11 cellular contexts compared by ENCODE assay signal in genomic region chr2:195580156-195580555, GRCh38.
DNase-seq lines count a peak whose midpoint lies in the region; ATAC-seq, FAIRE-seq and TF ChIP-seq lines count a peak whose summit lies in the region.
"Had no signal": no experiment of that assay in that cellular context is flagged by ENCODE, and none has a peak within 500 bp of the region (broad histone marks: within the 10 kb centered on the region; RNA-seq: fewer than 3 reads in every experiment).

No MANE protein-coding gene starts in this region.

- H3K9ac ChIP-seq in DND-41 (ENCODE audit: low read depth, low read length) (no peak overlapping the region), MM.1S (ENCODE audit: low read length) (no peak overlapping the region), endothelial cell of umbilical vein (replicated peaks; ENCODE audit: extremely low read depth, insufficient read depth, low read length) (no peak overlapping the region)

- no peak for TF ChIP-seq POLR2A in endothelial cell of umbilical vein (IDR thresholded peaks at IDR 0.05; ENCODE audit: low read depth, low read length)

- intact Hi-C loops in endothelial cell of umbilical vein (cut with micrococcal nuclease) (no loop called here), A673 (cut with micrococcal nuclease; ENCODE audit: unreplicated experiment) (no loop called here)

- H3K36me3 ChIP-seq in DND-41 (ENCODE audit: insufficient read depth, low read length) (peaks cover 7% of the 10 kb centered on the region; the same call in 1 of the 2 replicates), MM.1S (replicated peaks; ENCODE audit: insufficient read depth, low read length) (no peaks in the 10 kb centered on the region), endothelial cell of umbilical vein (ENCODE audit: control insufficient read depth in 2 of 2, extremely low read depth in 1 of 2, insufficient read depth in 2 of 2, low read length in 2 of 2) (no peaks in the 10 kb centered on the region), H7 (replicated peaks; ENCODE audit: control insufficient read depth, insufficient read depth, low read length) (no peaks in the 10 kb centered on the region), A673 (ENCODE audit: insufficient read depth, low read length, poor library complexity, severe bottlenecking) (no peaks in the 10 kb centered on the region)
- H3K36me3 ChIP-seq: ovary had no signal

- dilution Hi-C loops in endothelial cell of umbilical vein (cut with MboI; ENCODE audit: extremely low pct_ligation_motif_present, low sequenced_read_pairs), result no loop called here

- peaks cover 40% of the 10 kb centered on the region for H3K79me2 ChIP-seq in DND-41 (ENCODE audit: insufficient read depth, low read length)
- H3K79me2 ChIP-seq in MM.1S (ENCODE audit: low read length), result no peaks in the 10 kb centered on the region
- no peaks in the 10 kb centered on the region for H3K79me2 ChIP-seq in endothelial cell of umbilical vein (ENCODE audit: control insufficient read depth, insufficient read depth, low read length)

- H2AFZ ChIP-seq in DND-41 (ENCODE audit: low read depth, low read length) (peak overlapping the region; percentile 53; the same call in 1 of the 2 replicates), MM.1S (ENCODE audit: low read length) (0 out of 2 replicates have a peak overlapping the region, but pooled peaks have one; percentile 3), endothelial cell of umbilical vein (ENCODE audit: low read depth, low read length) (peak overlapping the region; percentile 2)

- no peaks in the 10 kb centered on the region for H3F3A ChIP-seq in MM.1S (ENCODE audit: insufficient read depth, low read length)

- CTCF ChIA-PET in endothelial cell of umbilical vein (lab: Charles Lee), result no interaction called here
- CTCF ChIA-PET in A673 (lab: Charles Lee), result no interaction called here

- H3K4me2 ChIP-seq in DND-41 (ENCODE audit: insufficient read depth, low read length) (peak overlapping the region; percentile 28), MM.1S (ENCODE audit: low read depth, low read length) (no peak overlapping the region), endothelial cell of umbilical vein (ENCODE audit: insufficient read depth, low read length) (no peak overlapping the region)

- no TSS peak for BruUV-seq in endothelial cell of umbilical vein (replicated peaks; lab: Mats Ljungman, UMichigan)
- no TSS peak for BruUV-seq in A673 (replicated peaks; lab: Mats Ljungman, UMichigan)

- no peak for ATAC-seq in DND-41 (ENCODE audit: insufficient read depth, low read depth)
- peak; percentile 53 for ATAC-seq in GM21619 (IDR thresholded peaks at IDR 0.05; ENCODE audit: unreplicated experiment)

- H3K9me1 ChIP-seq in endothelial cell of umbilical vein (replicated peaks; ENCODE audit: control insufficient read depth, extremely low read depth, insufficient read depth, low read length), result no peaks in the 10 kb centered on the region

- H3K9me3 ChIP-seq in DND-41 (ENCODE audit: insufficient read depth, low read length, severe bottlenecking), result no peaks in the 10 kb centered on the region
- H3K9me3 ChIP-seq in MM.1S (replicated peaks; ENCODE audit: insufficient read depth, low read length), result no peaks in the 10 kb centered on the region
- no peaks in the 10 kb centered on the region for H3K9me3 ChIP-seq in endothelial cell of umbilical vein (replicated peaks; ENCODE audit: control insufficient read depth, insufficient read depth, low read length)
- H3K9me3 ChIP-seq in A673 (ENCODE audit: low read depth, low read length, poor library complexity, severe bottlenecking), result no peaks in the 10 kb centered on the region
- H3K9me3 ChIP-seq: ovary had no signal

- H4K20me1 ChIP-seq in DND-41 (ENCODE audit: insufficient read depth, low read length) (no peaks in the 10 kb centered on the region), MM.1S (ENCODE audit: insufficient read depth, low read length) (no peaks in the 10 kb centered on the region), endothelial cell of umbilical vein (replicated peaks; ENCODE audit: control insufficient read depth, extremely low read depth, insufficient read depth, low read length) (no peaks in the 10 kb centered on the region)

- DNase-seq in DND-41, result no peak
- DNase-seq in MM.1S, result no peak
- peak; percentile 9 for DNase-seq in endothelial cell of umbilical vein (ENCODE audit: low read depth, low spot score)
- DNase-seq in epidermal melanocyte (ENCODE audit: insufficient read length, low spot score), result no peak
- no peak for DNase-seq in H7
- DNase-seq in NCI-H2196 (lab: John Stamatoyannopoulos, UW; ENCODE audit: unreplicated experiment), result no peak
- no peak for DNase-seq in A673 (ENCODE audit: low spot score)
- DNase-seq: glutamatergic neuron; ovary; stimulated activated naive CD4-positive, alpha-beta T cell treated with Interleukin-2 at 50 U/mL for 16 hours had no signal

- H3K27me3 ChIP-seq in DND-41 (ENCODE audit: insufficient read depth, low read length, poor library complexity) (no peaks in the 10 kb centered on the region), MM.1S (replicated peaks; ENCODE audit: insufficient read depth, low read length) (no peaks in the 10 kb centered on the region), endothelial cell of umbilical vein (ENCODE audit: control insufficient read depth in 2 of 2, insufficient read depth in 2 of 2, low read length in 2 of 2) (no peaks in the 10 kb centered on the region), H7 (ENCODE audit: control insufficient read depth, insufficient read depth, low read length) (no peaks in the 10 kb centered on the region), A673 (replicated peaks; ENCODE audit: insufficient read depth, low read depth, low read length, poor library complexity) (no peaks in the 10 kb centered on the region)
- H3K27me3 ChIP-seq: ovary had no signal

- H3K27ac ChIP-seq in DND-41 (ENCODE audit: low read length) (peak overlapping the region; percentile 40), MM.1S (ENCODE audit: low read length) (no peak overlapping the region), endothelial cell of umbilical vein (ENCODE audit: insufficient read depth, low read depth, low read length) (no peak overlapping the region), A673 (ENCODE audit: low read depth, low read length, poor library complexity, severe bottlenecking) (no peak overlapping the region)
- H3K27ac ChIP-seq: ovary had no signal

- POLR2A ChIA-PET in endothelial cell of umbilical vein (lab: Charles Lee) (no interaction called here), A673 (lab: Charles Lee; ENCODE audit: low non-redundant PET) (no interaction called here)

- no peak for TF ChIP-seq CTCF in DND-41 (IDR thresholded peaks at IDR 0.05; ENCODE audit: borderline replicate concordance, extremely low read depth, low read length, poor library complexity, severe bottlenecking)
- TF ChIP-seq CTCF in MM.1S (IDR thresholded peaks at IDR 0.05; ENCODE audit: low read length), result no peak
- TF ChIP-seq CTCF in endothelial cell of umbilical vein (IDR thresholded peaks at IDR 0.05; ENCODE audit: extremely low read depth in 1 of 2, insufficient read depth in 1 of 2, low read depth in 1 of 2, low read length in 2 of 2), result no peak
- TF ChIP-seq CTCF in A673 (conservative IDR thresholded peaks at IDR 0.05; ENCODE audit: low read depth, low read length), result no peak

- H3K4me1 ChIP-seq in DND-41 (ENCODE audit: insufficient read depth, low read length), result peaks cover 48% of the 10 kb centered on the region
- H3K4me1 ChIP-seq in MM.1S (ENCODE audit: low read length), result peaks cover 7% of the 10 kb centered on the region; the same call in 1 of the 2 replicates
- H3K4me1 ChIP-seq in endothelial cell of umbilical vein (ENCODE audit: control insufficient read depth, extremely low read depth, insufficient read depth, low read length), result no peaks in the 10 kb centered on the region
- no peaks in the 10 kb centered on the region for H3K4me1 ChIP-seq in A673 (ENCODE audit: insufficient read depth, low read length, poor library complexity, severe bottlenecking)

- H3K4me3 ChIP-seq in DND-41 (ENCODE audit: low read depth in 1 of 2, low read length in 2 of 2) (no peak overlapping the region), MM.1S (ENCODE audit: low read length) (no peak overlapping the region), endothelial cell of umbilical vein (replicated peaks in 1 of 3; ENCODE audit: insufficient read depth in 1 of 3, low read depth in 1 of 3, low read length in 3 of 3) (no peak overlapping the region), H7 (ENCODE audit: insufficient read depth, low read depth, low read length) (no peak overlapping the region), A673 (ENCODE audit: low read depth, low read length, poor library complexity, severe bottlenecking) (no peak overlapping the region)
- H3K4me3 ChIP-seq: ovary had no signal

- H3K9me2 ChIP-seq in MM.1S (replicated peaks; ENCODE audit: insufficient read depth, low read length), result no peaks in the 10 kb centered on the region

- no peak for FAIRE-seq in endothelial cell of umbilical vein (lab: Jason Lieb, UNC)

TF ChIP-seq in endothelial cell of umbilical vein, 7 proteins besides CTCF, POLR2A, EP300 and RAD21:
- TF ChIP-seq MAX (IDR thresholded peaks at IDR 0.05; ENCODE audit: insufficient read depth, insufficient read length) (no peak), EZH2 (IDR thresholded peaks at IDR 0.05; ENCODE audit: borderline replicate concordance, low read depth, low read length, severe bottlenecking) (no peak), FOS (IDR thresholded peaks at IDR 0.05; ENCODE audit: borderline replicate concordance, insufficient read depth, low read length) (no peak), GATA2 (IDR thresholded peaks at IDR 0.05; ENCODE audit: insufficient read depth, insufficient read length, low read depth, low read length) (no peak), POLR2AphosphoS5 (IDR thresholded peaks at IDR 0.05; ENCODE audit: insufficient read depth, low read depth, low read length) (no peak)

Comparison
In these comparisons a context has a peak if more than half of its experiments do, and no peak if none do; other contexts are left out.
1. H2AFZ ChIP-seq: peak in every context shown above with its lines; median percentile 53 in DND-41; 3 in MM.1S; 2 in endothelial cell of umbilical vein.